Comparison of ENCODE assay signal across 1 cellular context in genomic region chr6:119083007-119083406, GRCh38.
TF ChIP-seq lines count a peak whose summit lies in the region.

No MANE protein-coding gene starts in this region.

TF ChIP-seq in HepG2, 621 proteins besides CTCF, POLR2A, EP300 and RAD21 (continued from another document):
- TF ChIP-seq NONO (IDR thresholded peaks at IDR 0.05), result no peak
- TF ChIP-seq NONO (CRISPR knock-in tag; conservative IDR thresholded peaks at IDR 0.05), result no peak
- no peak for TF ChIP-seq KDM5A (IDR thresholded peaks at IDR 0.05; ENCODE audit: borderline replicate concordance, low read length)
- no peak for TF ChIP-seq ZNF644 (CRISPR knock-in tag; IDR thresholded peaks at IDR 0.05; ENCODE audit: low read depth)
- TF ChIP-seq ZUFSP (CRISPR knock-in tag; IDR thresholded peaks at IDR 0.05; ENCODE audit: borderline replicate concordance), result no peak
